10 cellular contexts compared by ENCODE assay signal in genomic region chr12:14332482-14332881, GRCh38.
"Had no signal": no experiment of that assay in that cellular context is flagged by ENCODE, and none has a peak within 500 bp of the region (broad histone marks: within the 10 kb centered on the region; RNA-seq: fewer than 3 reads in every experiment).

No MANE protein-coding gene starts in this region.

- DNase-seq: GM23248, GOT3, H7, H9, HCEC 1CT, HFFc6 had no signal

- H3K9me3 ChIP-seq: HAP-1 had no signal

- H3K4me1 ChIP-seq: HAP-1 had no signal

- H3K36me3 ChIP-seq: HAP-1 had no signal

- H3K4me2 ChIP-seq: GM23338 had no signal

- H2AFZ ChIP-seq: GM23248, GM23338 had no signal

- H3K4me3 ChIP-seq: GM23248, GM23338, HAP-1 had no signal

- H3K9ac ChIP-seq: GM23248 had no signal

- H3K27ac ChIP-seq: GM23248 had no signal

- FAIRE-seq: H54 had no signal

- ATAC-seq: GM23338, HCT116 had no signal
